In the genomic region with DNA sequence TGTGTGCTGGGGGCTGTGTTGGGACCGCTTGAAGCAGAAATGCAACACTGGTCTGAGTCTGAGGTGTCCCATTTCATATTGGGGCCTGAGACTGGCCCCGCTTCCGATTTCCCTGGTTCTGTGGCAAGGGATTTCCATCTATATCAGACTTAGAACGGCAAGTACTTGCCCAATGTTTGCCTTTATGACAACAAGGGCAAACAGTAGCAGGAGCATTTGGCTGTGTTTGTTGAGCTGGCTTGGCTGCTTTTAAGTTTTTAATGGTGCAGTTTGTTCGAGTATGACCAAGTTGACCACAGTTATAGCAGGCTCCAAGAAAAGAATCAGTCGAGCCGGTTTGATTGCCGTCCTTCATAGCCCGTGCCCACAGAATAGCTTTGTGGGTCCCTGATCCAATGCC, we compare ENCODE assay signal across 23 cellular contexts.
"Had no signal": no experiment of that assay in that cellular context is flagged by ENCODE, and none has a peak within 500 bp of the region (broad histone marks: within the 10 kb centered on the region; RNA-seq: fewer than 3 reads in every experiment).

No MANE protein-coding gene starts in this region.

- DNase-seq: KBM-7, MG63, NCI-H1092, NCI-H1105 treated with DMSO at 0.1 percent for 48 hours, NCI-H1417 treated with DMSO at 0.1 percent for 48 hours, NCI-H146, NCI-H1694 treated with DMSO at 0.1 percent for 48 hours, NCI-H1930, NCI-H2081, NCI-H2107, NCI-H2227 treated with DMSO at 0.1 percent for 48 hours, NCI-H446, NCI-H510A, NCI-H524 treated with DMSO at 0.1 percent for 48 hours, NCI-H69, NCI-H774, OCI-M1, PC-9, Peyer's patch, SHP77 treated with DMSO at 0.1 percent for 48 hours, SJCRH30 had no signal

- ATAC-seq: Right ventricle myocardium inferior, SK-N-SH treated with all-trans-retinoic acid at 6 μM for 48 hours had no signal

- H3K36me3 ChIP-seq: Peyer's patch had no signal

- H3K27ac ChIP-seq: PC-9, Peyer's patch, SJCRH30 had no signal

- H3K4me1 ChIP-seq: Peyer's patch, SJCRH30 had no signal

- H2AFZ ChIP-seq: PC-9 had no signal

- H3K4me3 ChIP-seq: MG63, PC-9, Peyer's patch, SJCRH30 had no signal

- H3K27me3 ChIP-seq: MG63, Peyer's patch, SJCRH30 had no signal

- H3K4me2 ChIP-seq: PC-9 had no signal
